In the genomic region with DNA sequence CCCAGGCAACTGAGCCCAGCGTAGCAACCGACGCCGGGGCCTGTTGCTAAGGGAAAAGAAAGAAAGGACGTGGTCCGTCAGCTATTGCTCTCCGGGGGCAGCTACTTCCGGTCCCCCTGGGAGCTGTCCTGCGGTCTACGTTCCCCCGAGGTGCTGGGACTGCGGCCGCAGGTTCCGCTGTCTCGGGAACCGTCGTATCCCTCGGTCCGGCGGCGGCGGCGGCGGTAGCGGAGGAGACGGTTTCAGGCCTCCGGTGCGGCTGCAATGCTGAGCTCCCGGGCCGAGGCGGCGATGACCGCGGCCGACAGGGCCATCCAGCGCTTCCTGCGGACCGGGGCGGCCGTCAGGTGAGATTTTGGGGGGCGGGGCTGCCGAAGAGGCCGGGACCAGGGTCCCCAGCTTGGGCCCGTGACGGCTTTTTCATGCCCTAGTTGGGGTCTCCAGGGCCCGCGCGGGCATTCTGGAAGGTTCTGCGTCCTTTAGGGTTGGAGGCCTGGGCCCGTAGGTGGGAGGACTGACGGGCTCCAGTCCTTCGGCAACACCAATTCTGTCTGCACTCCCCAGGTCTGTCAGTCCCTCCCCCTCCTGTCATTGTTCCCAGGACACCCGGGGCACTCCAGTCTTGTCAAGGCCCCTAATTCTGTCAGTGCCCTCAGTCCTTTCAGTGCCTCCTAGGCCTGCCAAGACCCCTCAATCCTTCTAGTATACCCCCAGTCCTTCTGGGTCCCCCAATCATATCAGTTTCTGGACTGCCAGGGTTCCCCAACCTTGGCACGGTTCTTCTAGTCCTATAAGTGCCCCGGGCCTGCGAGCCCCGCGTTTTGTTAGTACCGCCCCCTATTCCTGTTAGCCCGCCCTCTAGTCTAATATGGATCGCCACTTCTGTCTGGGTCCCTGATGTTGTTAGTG, we compare ENCODE assay signal across 8 cellular contexts. TPM values are rescaled to one million over a fixed set of nuclear protein-coding genes. Genes with fewer than 3 reads are reported as not detected.
DNase-seq lines count a peak whose midpoint lies in the region; ATAC-seq and TF ChIP-seq lines count a peak whose summit lies in the region.

A gene with protein sequence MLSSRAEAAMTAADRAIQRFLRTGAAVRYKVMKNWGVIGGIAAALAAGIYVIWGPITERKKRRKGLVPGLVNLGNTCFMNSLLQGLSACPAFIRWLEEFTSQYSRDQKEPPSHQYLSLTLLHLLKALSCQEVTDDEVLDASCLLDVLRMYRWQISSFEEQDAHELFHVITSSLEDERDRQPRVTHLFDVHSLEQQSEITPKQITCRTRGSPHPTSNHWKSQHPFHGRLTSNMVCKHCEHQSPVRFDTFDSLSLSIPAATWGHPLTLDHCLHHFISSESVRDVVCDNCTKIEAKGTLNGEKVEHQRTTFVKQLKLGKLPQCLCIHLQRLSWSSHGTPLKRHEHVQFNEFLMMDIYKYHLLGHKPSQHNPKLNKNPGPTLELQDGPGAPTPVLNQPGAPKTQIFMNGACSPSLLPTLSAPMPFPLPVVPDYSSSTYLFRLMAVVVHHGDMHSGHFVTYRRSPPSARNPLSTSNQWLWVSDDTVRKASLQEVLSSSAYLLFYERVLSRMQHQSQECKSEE (plus strand): TSS at position 162 of the 909 bp plus-strand sequence. CDS start 103 bp downstream, at position 265.

- TF ChIP-seq CTCF in HFF-Myc (IDR thresholded peaks at IDR 0.05; ENCODE audit: low read depth, low read length, missing control alignments) (no peak), osteocyte (IDR thresholded peaks at IDR 0.05) (no peak), testis (IDR thresholded peaks at IDR 0.05) (no peak)

- H3K4me3 ChIP-seq in GM08714 (ENCODE audit: low read length) (peak within 1 kb of the TSS; percentile 69), HFF-Myc (replicated peaks; ENCODE audit: low read depth, low read length) (peak within 1 kb of the TSS; percentile 73), testis (peak within 1 kb of the TSS; percentile 87 to 88)

- intact Hi-C loops in head of caudate nucleus (cut with DNase I): loop anchor here (5.0 kb wide), 1 partner anchor 40 kb away; a partner anchor contains a TSS
- intact Hi-C loops in testis (cut with DNase I; ENCODE audit: low total_unique reads): no loop called here

- H3K36me3 ChIP-seq in testis (ENCODE audit: low read depth, missing control alignments): no peaks in the 10 kb centered on the region

- ATAC-seq in SK-N-SH treated with all-trans-retinoic acid at 6 μM for 48 hours: peak; percentile 97

- no peaks in the 10 kb centered on the region for H3K36me3 Mint-ChIP-seq in activated naive CD8-positive, alpha-beta T cell
- H3K36me3 Mint-ChIP-seq in osteocyte (ENCODE audit: unreplicated experiment): peaks cover 9% of the 10 kb centered on the region

- no peak for TF ChIP-seq POLR2A in testis (IDR thresholded peaks at IDR 0.05)

- peaks cover 6% of the 10 kb centered on the region for H3K4me1 ChIP-seq in testis

- H3K27ac ChIP-seq in testis: peak within 1 kb of the TSS; percentile 82 to 88

- peak within 1 kb of the TSS; percentile 93 for H3K27ac Mint-ChIP-seq in activated naive CD8-positive, alpha-beta T cell
- H3K27ac Mint-ChIP-seq in osteocyte (ENCODE audit: unreplicated experiment): peak within 1 kb of the TSS; percentile 92

- WGBS in testis, 2 donors: 0 to 1% methylated on average over 14 to 32 of the region's 61 CpGs

- H3K9me3 ChIP-seq in testis: no peaks in the 10 kb centered on the region

- H3K27me3 ChIP-seq in testis: no peaks in the 10 kb centered on the region

- no peaks in the 10 kb centered on the region for H3K9me3 Mint-ChIP-seq in activated naive CD8-positive, alpha-beta T cell (ENCODE audit: low read depth)
- no peaks in the 10 kb centered on the region for H3K9me3 Mint-ChIP-seq in osteocyte (ENCODE audit: unreplicated experiment)

- peak; percentile 50 for DNase-seq in HFF-Myc (ENCODE audit: extremely low read depth, low read depth)
- DNase-seq in MV-4-11 (lab: John Stamatoyannopoulos, UW): peak; percentile 75
- DNase-seq in head of caudate nucleus: peak; percentile 79 to 96 (median 90)
- DNase-seq in osteocyte (ENCODE audit: extremely low spot score, unreplicated experiment): peak; percentile 94
- peak; percentile 90 for DNase-seq in testis

- H3K4me3 Mint-ChIP-seq in activated naive CD8-positive, alpha-beta T cell: peak within 1 kb of the TSS; percentile 91
- H3K4me3 Mint-ChIP-seq in osteocyte (ENCODE audit: unreplicated experiment): peak within 1 kb of the TSS; percentile 95

- H3K27me3 Mint-ChIP-seq in activated naive CD8-positive, alpha-beta T cell: no peaks in the 10 kb centered on the region
- no peaks in the 10 kb centered on the region for H3K27me3 Mint-ChIP-seq in osteocyte (ENCODE audit: unreplicated experiment)

- H3K4me1 Mint-ChIP-seq in activated naive CD8-positive, alpha-beta T cell (ENCODE audit: low read depth): peaks cover 18% of the 10 kb centered on the region
- peaks cover 15% of the 10 kb centered on the region for H3K4me1 Mint-ChIP-seq in osteocyte (ENCODE audit: unreplicated experiment)

TF ChIP-seq in SK-N-SH treated with all-trans-retinoic acid at 6 μM for 48 hours, 23 proteins besides CTCF, POLR2A, EP300 and RAD21:
- TF ChIP-seq, protein P1, sequence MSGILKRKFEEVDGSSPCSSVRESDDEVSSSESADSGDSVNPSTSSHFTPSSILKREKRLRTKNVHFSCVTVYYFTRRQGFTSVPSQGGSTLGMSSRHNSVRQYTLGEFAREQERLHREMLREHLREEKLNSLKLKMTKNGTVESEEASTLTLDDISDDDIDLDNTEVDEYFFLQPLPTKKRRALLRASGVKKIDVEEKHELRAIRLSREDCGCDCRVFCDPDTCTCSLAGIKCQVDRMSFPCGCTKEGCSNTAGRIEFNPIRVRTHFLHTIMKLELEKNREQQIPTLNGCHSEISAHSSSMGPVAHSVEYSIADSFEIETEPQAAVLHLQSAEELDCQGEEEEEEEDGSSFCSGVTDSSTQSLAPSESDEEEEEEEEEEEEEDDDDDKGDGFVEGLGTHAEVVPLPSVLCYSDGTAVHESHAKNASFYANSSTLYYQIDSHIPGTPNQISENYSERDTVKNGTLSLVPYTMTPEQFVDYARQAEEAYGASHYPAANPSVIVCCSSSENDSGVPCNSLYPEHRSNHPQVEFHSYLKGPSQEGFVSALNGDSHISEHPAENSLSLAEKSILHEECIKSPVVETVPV (CRISPR knock-in tag; IDR thresholded peaks at IDR 0.05): no peak
- TF ChIP-seq, protein P2, sequence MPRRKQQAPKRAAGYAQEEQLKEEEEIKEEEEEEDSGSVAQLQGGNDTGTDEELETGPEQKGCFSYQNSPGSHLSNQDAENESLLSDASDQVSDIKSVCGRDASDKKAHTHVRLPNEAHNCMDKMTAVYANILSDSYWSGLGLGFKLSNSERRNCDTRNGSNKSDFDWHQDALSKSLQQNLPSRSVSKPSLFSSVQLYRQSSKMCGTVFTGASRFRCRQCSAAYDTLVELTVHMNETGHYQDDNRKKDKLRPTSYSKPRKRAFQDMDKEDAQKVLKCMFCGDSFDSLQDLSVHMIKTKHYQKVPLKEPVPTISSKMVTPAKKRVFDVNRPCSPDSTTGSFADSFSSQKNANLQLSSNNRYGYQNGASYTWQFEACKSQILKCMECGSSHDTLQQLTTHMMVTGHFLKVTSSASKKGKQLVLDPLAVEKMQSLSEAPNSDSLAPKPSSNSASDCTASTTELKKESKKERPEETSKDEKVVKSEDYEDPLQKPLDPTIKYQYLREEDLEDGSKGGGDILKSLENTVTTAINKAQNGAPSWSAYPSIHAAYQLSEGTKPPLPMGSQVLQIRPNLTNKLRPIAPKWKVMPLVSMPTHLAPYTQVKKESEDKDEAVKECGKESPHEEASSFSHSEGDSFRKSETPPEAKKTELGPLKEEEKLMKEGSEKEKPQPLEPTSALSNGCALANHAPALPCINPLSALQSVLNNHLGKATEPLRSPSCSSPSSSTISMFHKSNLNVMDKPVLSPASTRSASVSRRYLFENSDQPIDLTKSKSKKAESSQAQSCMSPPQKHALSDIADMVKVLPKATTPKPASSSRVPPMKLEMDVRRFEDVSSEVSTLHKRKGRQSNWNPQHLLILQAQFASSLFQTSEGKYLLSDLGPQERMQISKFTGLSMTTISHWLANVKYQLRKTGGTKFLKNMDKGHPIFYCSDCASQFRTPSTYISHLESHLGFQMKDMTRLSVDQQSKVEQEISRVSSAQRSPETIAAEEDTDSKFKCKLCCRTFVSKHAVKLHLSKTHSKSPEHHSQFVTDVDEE (CRISPR knock-in tag; IDR thresholded peaks at IDR 0.05): 0 out of 2 replicates have a peak, but pooled peaks have one; percentile 39

RNA-seq across cellular contexts. Expression of the gene that starts here (rescaled TPM):
- 18.1 and 18.2 TPM in 2 replicates for total RNA-seq in osteocyte
- total RNA-seq in testis: 10 to 100 TPM; 49.5 to 53.1 TPM
- 36.3 TPM for polyA plus RNA-seq in testis (ENCODE audit: insufficient read depth, low read depth, low replicate concordance)

Comparison
In these comparisons a context has a peak if more than half of its experiments do, and no peak if none do; other contexts are left out.
1. Peak in every context shown above with its lines: DNase-seq, ATAC-seq, H3K4me3 ChIP-seq and H3K27ac ChIP-seq.